In genomic region chr7:138267934-138268333, GRCh38 we compare ENCODE assay signal across 21 cellular contexts.
"Had no signal": no experiment of that assay in that cellular context is flagged by ENCODE, and none has a peak within 500 bp of the region (broad histone marks: within the 10 kb centered on the region; RNA-seq: fewer than 3 reads in every experiment).

No MANE protein-coding gene starts in this region.

- H3K4me3 Mint-ChIP-seq: naive thymus-derived CD4-positive, alpha-beta T cell; nephron progenitor cell; stimulated activated naive CD8-positive, alpha-beta T cell treated with anti-CD3 and anti-CD28 coated beads, Interleukin-15, Interleukin-2, amounts not matched to agents 100 ng/mL and 50 ng/mL, for 24 hours had no signal

- H3K27ac ChIP-seq: dorsolateral prefrontal cortex, hepatocyte, left ventricle myocardium inferior, lower lobe of right lung, neutrophil, testis, tibial nerve had no signal

- H3K4me2 ChIP-seq: hepatocyte had no signal

- H3K9me3 ChIP-seq: lower lobe of right lung, neutrophil, testis had no signal

- H3K9me3 Mint-ChIP-seq: nephron progenitor cell; stimulated activated naive CD8-positive, alpha-beta T cell treated with anti-CD3 and anti-CD28 coated beads, Interleukin-15, Interleukin-2, amounts not matched to agents 100 ng/mL and 50 ng/mL, for 24 hours had no signal

- H3K79me2 ChIP-seq: hepatocyte had no signal

- H3K4me1 Mint-ChIP-seq: naive thymus-derived CD4-positive, alpha-beta T cell; nephron progenitor cell had no signal

- H3K4me1 ChIP-seq: left ventricle myocardium inferior, lower lobe of right lung, testis, tibial nerve had no signal

- H3K27ac Mint-ChIP-seq: naive thymus-derived CD4-positive, alpha-beta T cell; nephron progenitor cell; stimulated activated naive CD8-positive, alpha-beta T cell treated with anti-CD3 and anti-CD28 coated beads, Interleukin-15, Interleukin-2, amounts not matched to agents 100 ng/mL and 50 ng/mL, for 24 hours had no signal

- H3K27me3 ChIP-seq: dorsolateral prefrontal cortex, hepatocyte, neutrophil, testis, tibial nerve had no signal

- ATAC-seq: left cardiac atrium; lower lobe of right lung; naive thymus-derived CD4-positive, alpha-beta T cell; right cardiac atrium had no signal

- FAIRE-seq: kidney, small intestine had no signal

- DNase-seq: cortex of kidney; dorsolateral prefrontal cortex; effector CD8-positive, alpha-beta T cell; foreskin melanocyte; head of caudate nucleus; kidney; left cardiac atrium; left ventricle myocardium inferior; lower lobe of right lung; naive thymus-derived CD4-positive, alpha-beta T cell; nephron progenitor cell; posterior cingulate gyrus; right cardiac atrium; small intestine; stimulated activated CD4-positive, alpha-beta T cell treated with anti-CD3 and anti-CD28 coated beads, Interleukin-12 subunit alpha, Interleukin-12 subunit beta, amount 100 ng/mL, for 4 hours; stimulated activated CD4-positive, alpha-beta T cell treated with anti-CD3 and anti-CD28 coated beads, Interleukin-2, amount 100 ng/mL, for 48 hours; testis had no signal

- H3K36me3 Mint-ChIP-seq: naive thymus-derived CD4-positive, alpha-beta T cell had no signal

- H3K36me3 ChIP-seq: left ventricle myocardium inferior, lower lobe of right lung, neutrophil, tibial nerve had no signal

- H2AFZ ChIP-seq: hepatocyte had no signal

- H3K4me3 ChIP-seq: dorsolateral prefrontal cortex, hepatocyte, left ventricle myocardium inferior, lower lobe of right lung, testis, tibial nerve had no signal
